11 cellular contexts compared by ENCODE assay signal in genomic region chr1:12146343-12147112, GRCh38. TPM values are rescaled to one million over a fixed set of nuclear protein-coding genes. Genes with fewer than 3 reads are reported as not detected.
DNase-seq lines count a peak whose midpoint lies in the region; ATAC-seq and TF ChIP-seq lines count a peak whose summit lies in the region.
"Had no signal": no experiment of that assay in that cellular context is flagged by ENCODE, and none has a peak within 500 bp of the region (broad histone marks: within the 10 kb centered on the region; RNA-seq: fewer than 3 reads in every experiment).

No MANE protein-coding gene starts in this region.

- no peaks in the 10 kb centered on the region for H3K27me3 Mint-ChIP-seq in activated CD4-positive, alpha-beta memory T cell treated with anti-CD3 and anti-CD28 coated beads for 36 hours

- peak overlapping the region; percentile 77 for H3K27ac Mint-ChIP-seq in activated CD4-positive, alpha-beta memory T cell treated with anti-CD3 and anti-CD28 coated beads for 36 hours
- H3K27ac Mint-ChIP-seq in stimulated activated effector memory CD8-positive, alpha-beta T cell treated with anti-CD3 and anti-CD28 coated beads, Interleukin-12 subunit alpha, Interleukin-12 subunit beta, amount 100 ng/mL, for 72 hours = peak overlapping the region; percentile 90

- TF ChIP-seq POLR2A in GM19193 (IDR thresholded peaks at IDR 0.05; ENCODE audit: extremely low read depth, insufficient read depth, insufficient read length) = peak; percentile 26

- TF ChIP-seq CTCF in left lung (IDR thresholded peaks at IDR 0.05) (no peak), foreskin keratinocyte (conservative IDR thresholded peaks at IDR 0.05) (no peak)

- H3K4me1 Mint-ChIP-seq in activated CD4-positive, alpha-beta memory T cell treated with anti-CD3 and anti-CD28 coated beads for 36 hours (ENCODE audit: low read depth) = peaks cover 82% of the 10 kb centered on the region
- H3K4me1 Mint-ChIP-seq in stimulated activated effector memory CD8-positive, alpha-beta T cell treated with anti-CD3 and anti-CD28 coated beads, Interleukin-12 subunit alpha, Interleukin-12 subunit beta, amount 100 ng/mL, for 72 hours = peaks cover 72% of the 10 kb centered on the region

- H3K9me3 ChIP-seq in left lung = no peaks in the 10 kb centered on the region

- CTCF ChIA-PET in activated CD4-positive, alpha-beta memory T cell treated with anti-CD3 and anti-CD28 coated beads for 36 hours (lab: Charles Lee) = interaction anchor here (1.9 kb wide), 1 partner anchor 22 kb away, joined by 7 read pairs; no protein-coding TSS in a partner anchor

- H3K36me3 Mint-ChIP-seq in activated CD4-positive, alpha-beta memory T cell treated with anti-CD3 and anti-CD28 coated beads for 36 hours = peaks cover 19% of the 10 kb centered on the region
- peaks cover 30% of the 10 kb centered on the region for H3K36me3 Mint-ChIP-seq in stimulated activated effector memory CD8-positive, alpha-beta T cell treated with anti-CD3 and anti-CD28 coated beads, Interleukin-12 subunit alpha, Interleukin-12 subunit beta, amount 100 ng/mL, for 72 hours

- H3K27me3 ChIP-seq in left lung (no peaks in the 10 kb centered on the region), foreskin keratinocyte (peaks cover 8% of the 10 kb centered on the region)

- intact Hi-C loops in activated CD4-positive, alpha-beta memory T cell treated with anti-CD3 and anti-CD28 coated beads for 36 hours (cut with micrococcal nuclease) = no loop called here
- intact Hi-C loops in left lung (cut with DNase I) = no loop called here

- H3K27ac ChIP-seq in left lung = peak overlapping the region; percentile 60 to 98
- no peak overlapping the region for H3K27ac ChIP-seq in foreskin keratinocyte
- H3K27ac ChIP-seq: epithelial cell of prostate, RWPE1 had no signal

- H3K4me1 ChIP-seq in left lung (peaks cover 17 to 100% of the 10 kb centered on the region in 2 donors), foreskin keratinocyte (no peaks in the 10 kb centered on the region)

- ATAC-seq in left lung (no peak), HG02623 (IDR thresholded peaks at IDR 0.05; ENCODE audit: unreplicated experiment) (no peak), foreskin keratinocyte (no peak)
- no peak for ATAC-seq in stimulated activated effector memory CD8-positive, alpha-beta T cell treated with anti-CD3 and anti-CD28 coated beads, Interleukin-12 subunit alpha, Interleukin-12 subunit beta, amount 100 ng/mL, for 72 hours

- H3K36me3 ChIP-seq in left lung = no peaks in the 10 kb centered on the region

- no peak overlapping the region for H3K4me3 Mint-ChIP-seq in activated CD4-positive, alpha-beta memory T cell treated with anti-CD3 and anti-CD28 coated beads for 36 hours
- H3K4me3 Mint-ChIP-seq in stimulated activated effector memory CD8-positive, alpha-beta T cell treated with anti-CD3 and anti-CD28 coated beads, Interleukin-12 subunit alpha, Interleukin-12 subunit beta, amount 100 ng/mL, for 72 hours = peak overlapping the region; percentile 27

- no peak for DNase-seq in activated CD4-positive, alpha-beta memory T cell treated with anti-CD3 and anti-CD28 coated beads for 36 hours
- no peak for DNase-seq in left lung
- DNase-seq in stimulated activated effector memory CD8-positive, alpha-beta T cell treated with anti-CD3 and anti-CD28 coated beads, Interleukin-12 subunit alpha, Interleukin-12 subunit beta, amount 100 ng/mL, for 72 hours (ENCODE audit: low spot score in 2 of 2) = no peak
- no peak for DNase-seq in NCI-H1436 (lab: John Stamatoyannopoulos, UW)
- no peak for DNase-seq in foreskin keratinocyte
- DNase-seq: activated CD4-positive, alpha-beta T cell treated with anti-CD3 and anti-CD28 coated beads for 1 hour; NCI-H2171 treated with DMSO at 0.1 percent for 48 hours had no signal

- peaks cover 13% of the 10 kb centered on the region for H3K9me3 Mint-ChIP-seq in activated CD4-positive, alpha-beta memory T cell treated with anti-CD3 and anti-CD28 coated beads for 36 hours
- H3K9me3 Mint-ChIP-seq in stimulated activated effector memory CD8-positive, alpha-beta T cell treated with anti-CD3 and anti-CD28 coated beads, Interleukin-12 subunit alpha, Interleukin-12 subunit beta, amount 100 ng/mL, for 72 hours = peaks cover 2% of the 10 kb centered on the region

- POLR2A ChIA-PET in activated CD4-positive, alpha-beta memory T cell treated with anti-CD3 and anti-CD28 coated beads for 36 hours (lab: Charles Lee) = interaction anchor here (0.9 to 5.9 kb wide), 4 partner anchors 10 to 32 kb away, joined by 3 to 28 read pairs (median 8); no protein-coding TSS in a partner anchor

- no peak overlapping the region for H3K4me3 ChIP-seq in left lung

RNA-seq across cellular contexts. Expression of gene TNFRSF1B, which starts 20.3 kb away (rescaled TPM):
- total RNA-seq in activated CD4-positive, alpha-beta memory T cell treated with anti-CD3 and anti-CD28 coated beads for 36 hours = 100 to 1,000 TPM; 201 to 211 TPM
- total RNA-seq in left lung = 100 to 1,000 TPM in 1 of 2 donors, 10 to 100 TPM in 1; 33.0 to 109 TPM
- 0.07 and 0.14 TPM in 2 replicates for total RNA-seq in foreskin keratinocyte
- polyA plus RNA-seq in foreskin keratinocyte = 0.02 and 0.03 TPM in 2 replicates

Comparison
In these comparisons a context has a peak if more than half of its experiments do, and no peak if none do; other contexts are left out.
1. RNA of gene TNFRSF1B, which starts 20.3 kb away (total RNA-seq): 201 to 211 TPM in activated CD4-positive, alpha-beta memory T cell treated with anti-CD3 and anti-CD28 coated beads for 36 hours and 33.0 to 109 TPM in left lung; 0.07 to 0.14 TPM in foreskin keratinocyte; every median in the first group is over 10 times any median in the second.